In genomic region chr11:60786811-60787567, GRCh38 we compare ENCODE assay signal across 1 cellular context.
TF ChIP-seq lines count a peak whose summit lies in the region.

No MANE protein-coding gene starts in this region.

TF ChIP-seq in SK-N-SH treated with all-trans-retinoic acid at 6 μM for 48 hours, 23 proteins besides CTCF, POLR2A, EP300 and RAD21 (continued from another document):
- TF ChIP-seq TSHZ2 (CRISPR knock-in tag; IDR thresholded peaks at IDR 0.05) (no peak), POU6F1 (CRISPR knock-in tag; IDR thresholded peaks at IDR 0.05; ENCODE audit: borderline replicate concordance, low read depth) (no peak), CREB5 (CRISPR knock-in tag; IDR thresholded peaks at IDR 0.05; ENCODE audit: low read depth) (no peak), ZNF565 (CRISPR knock-in tag; conservative IDR thresholded peaks at IDR 0.05; ENCODE audit: low read depth) (no peak), ZFP3 (CRISPR knock-in tag; IDR thresholded peaks at IDR 0.05) (no peak), ESRRG (CRISPR knock-in tag; IDR thresholded peaks at IDR 0.05) (no peak), ZNF8 (CRISPR knock-in tag; IDR thresholded peaks at IDR 0.05) (no peak), RARB (CRISPR knock-in tag; IDR thresholded peaks at IDR 0.05) (no peak), SNAI2 (CRISPR knock-in tag; IDR thresholded peaks at IDR 0.05) (no peak), TCF4 (CRISPR knock-in tag; IDR thresholded peaks at IDR 0.05; ENCODE audit: borderline replicate concordance) (no peak)
